Comparison of ENCODE assay signal across 16 cellular contexts in genomic region chr19:49655570-49656455, GRCh38. TPM values are rescaled to one million over a fixed set of nuclear protein-coding genes. Genes with fewer than 3 reads are reported as not detected.
"Had no signal": no experiment of that assay in that cellular context is flagged by ENCODE, and none has a peak within 500 bp of the region (broad histone marks: within the 10 kb centered on the region; RNA-seq: fewer than 3 reads in every experiment).

No MANE protein-coding gene starts in this region.

- H3K4me1 ChIP-seq: adrenal gland, gastroesophageal sphincter had no signal

- H3K9me3 Mint-ChIP-seq: naive B cell had no signal

- H3K4me3 ChIP-seq: adrenal gland, gastroesophageal sphincter, hepatocyte, skin epidermis had no signal

- DNase-seq: activated CD4-positive, alpha-beta T cell treated with anti-CD3 and anti-CD28 coated beads, Interleukin-2, amount 50 U/mL, for 4 hours; activated CD4-positive, CD25-positive, alpha-beta regulatory T cell treated with anti-CD3 and anti-CD28 coated beads, Interleukin-2, amount 50 U/mL, for 72 hours; activated naive CD4-positive, alpha-beta T cell treated with anti-CD3 and anti-CD28 coated beads, Interleukin-2, amount 50 U/mL, for 16 hours; activated T-cell treated with anti-CD3 and anti-CD28 coated beads, Interleukin-2, amount 50 U/mL, for 1 hour; adrenal gland; mammary epithelial cell; naive B cell; occipital lobe; stimulated activated CD4-positive, alpha-beta T cell treated with anti-CD3 and anti-CD28 coated beads, Interleukin-15, amount 100 ng/mL, for 24 hours; stimulated activated CD4-positive, alpha-beta T cell treated with anti-CD3 and anti-CD28 coated beads, Interleukin-4, amount 100 ng/mL, for 1 hour; stimulated activated naive CD8-positive, alpha-beta T cell treated with anti-CD3 and anti-CD28 coated beads, Interleukin-15, Interleukin-2, amounts not matched to agents 100 U/mL and 50 U/mL, for 24 hours; T-helper 9 cell had no signal

- ATAC-seq: gastroesophageal sphincter; left lobe of liver; stimulated activated naive CD8-positive, alpha-beta T cell treated with anti-CD3 and anti-CD28 coated beads, Interleukin-15, Interleukin-2, amounts not matched to agents 100 U/mL and 50 U/mL, for 24 hours had no signal

- H3K27me3 Mint-ChIP-seq: naive B cell had no signal

- H3K27me3 ChIP-seq: adrenal gland, gastroesophageal sphincter, hepatocyte had no signal

- H3K4me3 Mint-ChIP-seq: naive B cell had no signal

- H3K27ac ChIP-seq: adrenal gland, gastroesophageal sphincter, hepatocyte, skin epidermis had no signal

- H3K9me3 ChIP-seq: adrenal gland, gastroesophageal sphincter had no signal

RNA-seq across cellular contexts. Expression of gene BCL2L12, which starts 9.9 kb away (rescaled TPM):
- total RNA-seq: occipital lobe had no signal
